Comparison of ENCODE assay signal across 24 cellular contexts in genomic region chr2:16719409-16719808, GRCh38.
"Had no signal": no experiment of that assay in that cellular context is flagged by ENCODE, and none has a peak within 500 bp of the region (broad histone marks: within the 10 kb centered on the region; RNA-seq: fewer than 3 reads in every experiment).

No MANE protein-coding gene starts in this region.

- H3K27ac Mint-ChIP-seq: activated CD4-positive, alpha-beta T cell treated with anti-CD3 and anti-CD28 coated beads, Interleukin-2, amount 10 ng/mL, durations not matched to agents 24 days and 14 days; activated CD8-positive, alpha-beta T cell treated with anti-CD3 and anti-CD28 coated beads for 36 hours; activated naive CD4-positive, alpha-beta T cell treated with anti-CD3 and anti-CD28 coated beads for 36 hours; activated naive CD4-positive, alpha-beta T cell treated with anti-CD3 and anti-CD28 coated beads, Interleukin-2, amount 50 U/mL, for 72 hours; activated T-cell treated with anti-CD3 and anti-CD28 coated beads, Interleukin-2, amount 50 U/mL, for 24 hours; T-helper 1 cell treated with Interleukin-12 subunit alpha and Interleukin-12 subunit beta and Interleukin-4 antibody, amounts not matched to agents 30 μg/mL and 1 μg/mL, for 36 hours; T-helper 2 cell treated with Interferon-gamma antibody and Interleukin-4, amounts not matched to agents 5 μg/mL and 100 μg/mL, for 36 hours had no signal

- ATAC-seq: activated CD8-positive, alpha-beta T cell treated with anti-CD3 and anti-CD28 coated beads for 36 hours had no signal

- DNase-seq: activated CD4-positive, alpha-beta T cell treated with anti-CD3 and anti-CD28 coated beads, Interleukin-2, amount 10 ng/mL, durations not matched to agents 24 days and 14 days; activated CD4-positive, alpha-beta T cell treated with anti-CD3 and anti-CD28 coated beads, Interleukin-2, amount 50 U/mL, for 4 hours; activated CD8-positive, alpha-beta T cell treated with anti-CD3 and anti-CD28 coated beads for 36 hours; activated gamma-delta T cell treated with Interleukin-2 at 50 U/mL for 16 hours; activated naive CD4-positive, alpha-beta T cell treated with anti-CD3 and anti-CD28 coated beads for 36 hours; activated T-cell treated with anti-CD3 and anti-CD28 coated beads, Interleukin-2, amount 50 U/mL, for 24 hours; adrenal gland; cerebellar nuclear complex; NCI-H1048; NCI-H1436 treated with DMSO at 0.1 percent for 48 hours; NCI-H1694 treated with DMSO at 0.1 percent for 48 hours; NCI-H2029; NCI-H510A; NCI-H526; NCI-H748 treated with DMSO at 0.1 percent for 48 hours; OCI-M1; SHP77 treated with DMSO at 0.1 percent for 48 hours; SK-N-SH had no signal

- H3K9me3 ChIP-seq: adrenal gland, SJSA1, SK-N-SH had no signal

- H3K36me3 Mint-ChIP-seq: activated naive CD4-positive, alpha-beta T cell treated with anti-CD3 and anti-CD28 coated beads, Interleukin-2, amount 50 U/mL, for 72 hours; brain had no signal

- H3K4me1 ChIP-seq: adrenal gland, SJSA1 had no signal

- H3K9ac ChIP-seq: KMS-11, SK-N-SH had no signal

- H3K4me3 ChIP-seq: adrenal gland, SJSA1 had no signal

- H3K36me3 ChIP-seq: adrenal gland, SJSA1 had no signal

- H3K4me1 Mint-ChIP-seq: activated CD4-positive, alpha-beta T cell treated with anti-CD3 and anti-CD28 coated beads, Interleukin-2, amount 10 ng/mL, durations not matched to agents 24 days and 14 days had no signal

- H3K27me3 ChIP-seq: adrenal gland, SJSA1 had no signal

- H3K27ac ChIP-seq: adrenal gland, KMS-11, SJSA1 had no signal

- H3K4me2 ChIP-seq: KMS-11, SK-N-SH had no signal

- H3K9me3 Mint-ChIP-seq: activated CD4-positive, alpha-beta T cell treated with anti-CD3 and anti-CD28 coated beads, Interleukin-2, amount 10 ng/mL, durations not matched to agents 24 days and 14 days; activated CD8-positive, alpha-beta T cell treated with anti-CD3 and anti-CD28 coated beads for 36 hours; activated naive CD4-positive, alpha-beta T cell treated with anti-CD3 and anti-CD28 coated beads for 36 hours; T-helper 1 cell treated with Interleukin-12 subunit alpha and Interleukin-12 subunit beta and Interleukin-4 antibody, amounts not matched to agents 30 μg/mL and 1 μg/mL, for 36 hours; T-helper 2 cell treated with Interferon-gamma antibody and Interleukin-4, amounts not matched to agents 5 μg/mL and 100 μg/mL, for 36 hours had no signal

- H3K4me3 Mint-ChIP-seq: activated CD4-positive, alpha-beta T cell treated with anti-CD3 and anti-CD28 coated beads, Interleukin-2, amount 10 ng/mL, durations not matched to agents 24 days and 14 days; activated CD8-positive, alpha-beta T cell treated with anti-CD3 and anti-CD28 coated beads for 36 hours; activated naive CD4-positive, alpha-beta T cell treated with anti-CD3 and anti-CD28 coated beads for 36 hours; activated T-cell treated with anti-CD3 and anti-CD28 coated beads, Interleukin-2, amount 50 U/mL, for 24 hours; T-helper 1 cell treated with Interleukin-12 subunit alpha and Interleukin-12 subunit beta and Interleukin-4 antibody, amounts not matched to agents 30 μg/mL and 1 μg/mL, for 36 hours; T-helper 2 cell treated with Interferon-gamma antibody and Interleukin-4, amounts not matched to agents 5 μg/mL and 100 μg/mL, for 36 hours had no signal
